In the genomic region with DNA sequence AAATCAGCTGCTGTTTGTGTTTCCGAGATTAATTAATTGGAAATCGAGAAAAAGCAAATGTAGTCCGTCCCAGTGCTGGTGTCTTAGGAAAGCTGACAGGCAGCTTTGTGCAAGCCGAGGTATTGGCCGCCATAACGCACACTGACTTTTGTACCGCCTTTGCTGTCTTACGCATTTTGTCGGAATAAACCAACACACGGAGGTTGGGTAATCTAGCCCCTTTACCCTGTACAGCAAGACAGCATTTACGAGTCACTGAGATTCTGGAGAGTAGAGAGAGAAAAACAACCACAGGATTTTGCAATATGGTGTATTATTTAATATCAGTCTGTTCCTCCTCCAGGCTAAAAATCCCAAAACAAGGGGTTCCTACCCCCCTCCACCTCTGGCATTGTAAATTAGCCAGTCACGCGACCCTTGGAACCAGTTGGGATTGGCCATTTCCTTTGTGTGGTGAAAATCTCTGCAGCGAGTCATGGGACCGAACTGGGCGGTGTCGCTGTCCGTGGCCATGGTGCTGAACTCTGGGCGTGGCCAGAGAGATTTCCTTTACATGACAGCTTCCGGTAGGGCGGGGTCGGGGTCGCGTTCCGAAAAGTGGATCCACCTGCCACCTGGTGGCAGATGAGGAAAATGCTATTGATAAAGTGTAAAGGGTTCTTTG, we compare ENCODE assay signal across 8 cellular contexts. TPM values are rescaled to one million over a fixed set of nuclear protein-coding genes. Genes with fewer than 3 reads are reported as not detected.
DNase-seq lines count a peak whose midpoint lies in the region; ATAC-seq and TF ChIP-seq lines count a peak whose summit lies in the region.

No MANE protein-coding gene starts in this region.

- peak; percentile 65 for ATAC-seq in GM18517 (IDR thresholded peaks at IDR 0.05; ENCODE audit: unreplicated experiment)
- ATAC-seq in activated T-cell treated with anti-CD3 and anti-CD28 coated beads, Interleukin-2, amount 50 U/mL, for 4 hours = peak; percentile 52 to 55
- ATAC-seq in stimulated activated naive B cell treated with anti-CD40 and anti-IgM and Interleukin-4, amounts not matched to agents 10 μg/mL and 1 μg/mL and 100 μg/mL, for 72 hours (replicated peaks) = peak; percentile 42 to 64

- H3K27me3 ChIP-seq in OCI-LY3 (ENCODE audit: low read depth, low read length) (no peaks in the 10 kb centered on the region), muscle layer of duodenum (ENCODE audit: low read depth, low read length) (no peaks in the 10 kb centered on the region)

- H3K36me3 ChIP-seq in OCI-LY3 (replicated peaks; ENCODE audit: low read depth, low read length) = no peaks in the 10 kb centered on the region
- H3K36me3 ChIP-seq in muscle layer of duodenum (ENCODE audit: control insufficient read depth in 1 of 2, insufficient read depth in 2 of 2, low read length in 2 of 2) = no peaks in the 10 kb centered on the region

- H3K9me3 Mint-ChIP-seq in activated T-cell treated with anti-CD3 and anti-CD28 coated beads, Interleukin-2, amount 50 U/mL, for 4 hours = no peaks in the 10 kb centered on the region
- H3K9me3 Mint-ChIP-seq in stimulated activated naive B cell treated with anti-CD40 and anti-IgM and Interleukin-4, amounts not matched to agents 10 μg/mL and 1 μg/mL and 100 μg/mL, for 72 hours = peaks cover 2 to 4% of the 10 kb centered on the region in 2 donors

- no peaks in the 10 kb centered on the region for H3K4me1 ChIP-seq in OCI-LY3 (ENCODE audit: low read length)
- peaks cover 0 to 16% of the 10 kb centered on the region in 2 donors for H3K4me1 ChIP-seq in muscle layer of duodenum (ENCODE audit: control insufficient read depth in 1 of 2, insufficient read depth in 2 of 2, low read length in 2 of 2)

- no peaks in the 10 kb centered on the region for H3K4me1 Mint-ChIP-seq in activated T-cell treated with anti-CD3 and anti-CD28 coated beads, Interleukin-2, amount 50 U/mL, for 4 hours (ENCODE audit: low read depth)
- H3K4me1 Mint-ChIP-seq in stimulated activated naive B cell treated with anti-CD40 and anti-IgM and Interleukin-4, amounts not matched to agents 10 μg/mL and 1 μg/mL and 100 μg/mL, for 72 hours = no peaks in the 10 kb centered on the region

- H3K9me3 ChIP-seq in OCI-LY3 (ENCODE audit: insufficient read depth, low read length) (no peaks in the 10 kb centered on the region), muscle layer of duodenum (ENCODE audit: control insufficient read depth in 1 of 2, low read length in 2 of 2) (no peaks in the 10 kb centered on the region)

- H3K79me2 ChIP-seq in OCI-LY3 (ENCODE audit: low read length) = no peaks in the 10 kb centered on the region

- H3K27ac Mint-ChIP-seq in stimulated activated naive B cell treated with anti-CD40 and anti-IgM and Interleukin-4, amounts not matched to agents 10 μg/mL and 1 μg/mL and 100 μg/mL, for 72 hours = no peak overlapping the region

- no peak overlapping the region for H3K9ac ChIP-seq in OCI-LY3 (ENCODE audit: low read length)

- DNase-seq in activated T-cell treated with anti-CD3 and anti-CD28 coated beads, Interleukin-2, amount 50 U/mL, for 4 hours = peak; percentile 14
- peak; percentile 76 for DNase-seq in fibroblast of mammary gland (ENCODE audit: low read depth)
- DNase-seq in stimulated activated naive B cell treated with anti-CD40 and anti-IgM and Interleukin-4, amounts not matched to agents 10 μg/mL and 1 μg/mL and 100 μg/mL, for 72 hours = peak; percentile 53

- TF ChIP-seq RAD21 in Ishikawa (IDR thresholded peaks at IDR 0.05; ENCODE audit: low read depth) = peak; percentile 91

- H3K27ac ChIP-seq in 22Rv1 = peak overlapping the region; percentile 95
- no peak overlapping the region for H3K27ac ChIP-seq in OCI-LY3 (ENCODE audit: low read length)
- H3K27ac ChIP-seq in muscle layer of duodenum (ENCODE audit: low read length) = peak overlapping the region; percentile 50

- H2AFZ ChIP-seq in OCI-LY3 (ENCODE audit: low read depth, low read length) = no peak overlapping the region

- peaks cover 9% of the 10 kb centered on the region for H3K27me3 Mint-ChIP-seq in activated T-cell treated with anti-CD3 and anti-CD28 coated beads, Interleukin-2, amount 50 U/mL, for 4 hours (ENCODE audit: low read depth)
- peaks cover 13 to 16% of the 10 kb centered on the region in 2 donors for H3K27me3 Mint-ChIP-seq in stimulated activated naive B cell treated with anti-CD40 and anti-IgM and Interleukin-4, amounts not matched to agents 10 μg/mL and 1 μg/mL and 100 μg/mL, for 72 hours

- peak overlapping the region; percentile 36 for H3K4me2 ChIP-seq in OCI-LY3 (ENCODE audit: low read length)

- H3K36me3 Mint-ChIP-seq in activated T-cell treated with anti-CD3 and anti-CD28 coated beads, Interleukin-2, amount 50 U/mL, for 4 hours (ENCODE audit: insufficient read depth) = no peaks in the 10 kb centered on the region
- no peaks in the 10 kb centered on the region for H3K36me3 Mint-ChIP-seq in stimulated activated naive B cell treated with anti-CD40 and anti-IgM and Interleukin-4, amounts not matched to agents 10 μg/mL and 1 μg/mL and 100 μg/mL, for 72 hours

- TF ChIP-seq CTCF in 22Rv1 (IDR thresholded peaks at IDR 0.05) (peak; percentile 79), OCI-LY3 (IDR thresholded peaks at IDR 0.05; ENCODE audit: low read depth, low read length) (peak; percentile 66), fibroblast of mammary gland (conservative IDR thresholded peaks at IDR 0.05; ENCODE audit: control insufficient read depth, insufficient read depth, low read depth, low read length) (peak; percentile 54)

- no peak; the same call in 1 of the 2 replicates for TF ChIP-seq EP300 in Ishikawa (IDR thresholded peaks at IDR 0.05; ENCODE audit: borderline replicate concordance)

- no peaks in the 10 kb centered on the region for H4K20me1 ChIP-seq in OCI-LY3 (ENCODE audit: insufficient read depth, low read length)

- H3K4me3 Mint-ChIP-seq in activated T-cell treated with anti-CD3 and anti-CD28 coated beads, Interleukin-2, amount 50 U/mL, for 4 hours = no peak overlapping the region
- H3K4me3 Mint-ChIP-seq in stimulated activated naive B cell treated with anti-CD40 and anti-IgM and Interleukin-4, amounts not matched to agents 10 μg/mL and 1 μg/mL and 100 μg/mL, for 72 hours = no peak overlapping the region

- H3K4me3 ChIP-seq in OCI-LY3 (ENCODE audit: low read length) = no peak overlapping the region
- H3K4me3 ChIP-seq in fibroblast of mammary gland (ENCODE audit: control insufficient read depth, low read depth, low read length) = no peak overlapping the region
- H3K4me3 ChIP-seq in muscle layer of duodenum (ENCODE audit: low read depth in 1 of 2, low read length in 2 of 2) = peak overlapping the region; percentile 56 to 68

TF ChIP-seq in Ishikawa, 13 proteins besides CTCF, POLR2A, EP300 and RAD21:
- TF ChIP-seq CEBPB (IDR thresholded peaks at IDR 0.05) (no peak), ZBTB7A (IDR thresholded peaks at IDR 0.05; ENCODE audit: low read depth) (no peak), YY1 (IDR thresholded peaks at IDR 0.05; ENCODE audit: low read depth) (peak; percentile 63), CREB1 (IDR thresholded peaks at IDR 0.05; ENCODE audit: low read depth) (peak; percentile 34; the same call in 1 of the 2 replicates), NFIC (IDR thresholded peaks at IDR 0.05) (no peak), TEAD4 (IDR thresholded peaks at IDR 0.05) (peak; percentile 21; the same call in 1 of the 2 replicates)
- TF ChIP-seq, protein P1, sequence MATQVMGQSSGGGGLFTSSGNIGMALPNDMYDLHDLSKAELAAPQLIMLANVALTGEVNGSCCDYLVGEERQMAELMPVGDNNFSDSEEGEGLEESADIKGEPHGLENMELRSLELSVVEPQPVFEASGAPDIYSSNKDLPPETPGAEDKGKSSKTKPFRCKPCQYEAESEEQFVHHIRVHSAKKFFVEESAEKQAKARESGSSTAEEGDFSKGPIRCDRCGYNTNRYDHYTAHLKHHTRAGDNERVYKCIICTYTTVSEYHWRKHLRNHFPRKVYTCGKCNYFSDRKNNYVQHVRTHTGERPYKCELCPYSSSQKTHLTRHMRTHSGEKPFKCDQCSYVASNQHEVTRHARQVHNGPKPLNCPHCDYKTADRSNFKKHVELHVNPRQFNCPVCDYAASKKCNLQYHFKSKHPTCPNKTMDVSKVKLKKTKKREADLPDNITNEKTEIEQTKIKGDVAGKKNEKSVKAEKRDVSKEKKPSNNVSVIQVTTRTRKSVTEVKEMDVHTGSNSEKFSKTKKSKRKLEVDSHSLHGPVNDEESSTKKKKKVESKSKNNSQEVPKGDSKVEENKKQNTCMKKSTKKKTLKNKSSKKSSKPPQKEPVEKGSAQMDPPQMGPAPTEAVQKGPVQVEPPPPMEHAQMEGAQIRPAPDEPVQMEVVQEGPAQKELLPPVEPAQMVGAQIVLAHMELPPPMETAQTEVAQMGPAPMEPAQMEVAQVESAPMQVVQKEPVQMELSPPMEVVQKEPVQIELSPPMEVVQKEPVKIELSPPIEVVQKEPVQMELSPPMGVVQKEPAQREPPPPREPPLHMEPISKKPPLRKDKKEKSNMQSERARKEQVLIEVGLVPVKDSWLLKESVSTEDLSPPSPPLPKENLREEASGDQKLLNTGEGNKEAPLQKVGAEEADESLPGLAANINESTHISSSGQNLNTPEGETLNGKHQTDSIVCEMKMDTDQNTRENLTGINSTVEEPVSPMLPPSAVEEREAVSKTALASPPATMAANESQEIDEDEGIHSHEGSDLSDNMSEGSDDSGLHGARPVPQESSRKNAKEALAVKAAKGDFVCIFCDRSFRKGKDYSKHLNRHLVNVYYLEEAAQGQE (IDR thresholded peaks at IDR 0.05; ENCODE audit: low read depth) = peak; percentile 97
- TF ChIP-seq, protein P2, sequence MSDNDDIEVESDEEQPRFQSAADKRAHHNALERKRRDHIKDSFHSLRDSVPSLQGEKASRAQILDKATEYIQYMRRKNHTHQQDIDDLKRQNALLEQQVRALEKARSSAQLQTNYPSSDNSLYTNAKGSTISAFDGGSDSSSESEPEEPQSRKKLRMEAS (IDR thresholded peaks at IDR 0.05) = peak; percentile 51
- TF ChIP-seq, protein P3, sequence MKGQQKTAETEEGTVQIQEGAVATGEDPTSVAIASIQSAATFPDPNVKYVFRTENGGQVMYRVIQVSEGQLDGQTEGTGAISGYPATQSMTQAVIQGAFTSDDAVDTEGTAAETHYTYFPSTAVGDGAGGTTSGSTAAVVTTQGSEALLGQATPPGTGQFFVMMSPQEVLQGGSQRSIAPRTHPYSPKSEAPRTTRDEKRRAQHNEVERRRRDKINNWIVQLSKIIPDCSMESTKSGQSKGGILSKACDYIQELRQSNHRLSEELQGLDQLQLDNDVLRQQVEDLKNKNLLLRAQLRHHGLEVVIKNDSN (IDR thresholded peaks at IDR 0.05) = peak; percentile 81

RNA-seq across cellular contexts. Expression of a gene that starts 10.3 kb away (rescaled TPM):
- not detected for total RNA-seq in activated T-cell treated with anti-CD3 and anti-CD28 coated beads, Interleukin-2, amount 50 U/mL, for 4 hours

RNA-seq across cellular contexts. Expression of a gene that starts 53.5 kb away (rescaled TPM):
- total RNA-seq in activated T-cell treated with anti-CD3 and anti-CD28 coated beads, Interleukin-2, amount 50 U/mL, for 4 hours = under 1 TPM in 1 of 3 donors, not detected in 2; 0.19 TPM

RNA-seq across cellular contexts. Expression of a gene that starts 59.4 kb away (rescaled TPM):
- not detected for total RNA-seq in activated T-cell treated with anti-CD3 and anti-CD28 coated beads, Interleukin-2, amount 50 U/mL, for 4 hours

Comparison
In these comparisons a context has a peak if more than half of its experiments do, and no peak if none do; other contexts are left out.
1. H3K4me3 ChIP-seq: peak in muscle layer of duodenum (2 of 2); none in OCI-LY3 (single experiment) and fibroblast of mammary gland (single experiment).
2. DNase-seq: peak in every context shown above with its lines; median percentile 76 in fibroblast of mammary gland; 53 in stimulated activated naive B cell treated with anti-CD40 and anti-IgM and Interleukin-4, amounts not matched to agents 10 μg/mL and 1 μg/mL and 100 μg/mL, for 72 hours; 14 in activated T-cell treated with anti-CD3 and anti-CD28 coated beads, Interleukin-2, amount 50 U/mL, for 4 hours.
3. Peak in every context shown above with its lines, with median percentiles within 50 percentile points of each other: CTCF ChIP-seq and ATAC-seq.